ENCODE assay signal across 8 cellular contexts in the genomic region with DNA sequence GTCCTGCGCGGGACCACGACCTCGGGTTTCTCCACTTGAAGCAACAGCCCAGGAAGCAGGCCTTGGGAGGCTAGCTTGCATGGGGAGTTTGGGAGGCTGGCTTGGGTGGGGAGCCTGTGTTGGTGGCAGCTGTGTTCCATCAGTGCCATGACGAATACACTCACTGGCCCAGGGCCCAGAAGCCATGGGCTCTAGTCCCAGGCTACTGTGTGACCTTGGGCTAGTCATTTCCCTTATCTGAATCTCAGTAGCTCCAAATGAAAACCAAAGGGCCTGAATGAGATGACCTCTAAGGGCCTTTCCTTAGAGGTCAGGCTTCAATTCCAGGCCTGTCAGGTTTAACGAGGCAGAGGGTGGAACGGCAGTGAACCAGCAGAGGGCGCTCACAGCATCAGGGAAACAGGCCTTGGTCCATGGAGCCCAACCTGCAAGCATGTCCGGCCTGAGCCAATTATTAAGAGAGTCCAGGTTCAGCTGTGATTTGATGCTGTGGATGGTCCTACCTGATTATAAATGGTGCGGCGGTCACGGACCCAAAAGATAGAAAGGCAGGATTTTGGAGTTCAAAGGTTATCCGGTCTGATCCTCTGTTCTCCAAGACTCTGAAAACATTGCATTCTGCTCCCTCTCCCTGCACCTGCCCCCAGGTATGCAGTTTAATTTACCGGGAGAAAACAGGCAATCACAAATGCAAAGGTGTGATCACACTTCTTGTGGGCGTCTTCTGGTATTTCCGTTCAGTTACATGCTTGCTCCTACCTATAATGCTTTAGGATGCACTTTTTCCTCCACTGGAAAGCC. TPM values are rescaled to one million over a fixed set of nuclear protein-coding genes. Genes with fewer than 3 reads are reported as not detected.
DNase-seq lines count a peak whose midpoint lies in the region; ATAC-seq and TF ChIP-seq lines count a peak whose summit lies in the region.

No MANE protein-coding gene starts in this region.

- H3K4me2 ChIP-seq in OCI-LY7 (ENCODE audit: low read length): no peak overlapping the region

- H3K9me2 ChIP-seq in OCI-LY7 (ENCODE audit: insufficient read depth, low read length): no peaks in the 10 kb centered on the region

- H3K4me1 ChIP-seq in OCI-LY7 (ENCODE audit: insufficient read depth, low read length, poor library complexity, severe bottlenecking): no peaks in the 10 kb centered on the region

- DNase-seq in D341Med (ENCODE audit: low spot score) (peak; percentile 75), GM19240 (ENCODE audit: insufficient read length, low spot score) (peak; percentile 57), OCI-LY7 (ENCODE audit: low spot score) (peak; percentile 57), activated T-helper 1 cell treated with Interleukin-2 at 50 U/mL for 16 hours (ENCODE audit: low read depth) (peak; percentile 17), cardiac septum (ENCODE audit: low spot score) (peak; percentile 82), DMS79 treated with DMSO at 0.1 percent for 48 hours (lab: John Stamatoyannopoulos, UW) (no peak)
- peak; percentile 48 to 76 (median 55) for DNase-seq in stimulated activated CD4-positive, alpha-beta T cell treated with anti-CD3 and anti-CD28 coated beads, Interleukin-12 subunit alpha, Interleukin-12 subunit beta, amount 100 ng/mL, for 48 hours (ENCODE audit: low read depth in 2 of 3, low spot score in 1 of 3)

- no peaks in the 10 kb centered on the region for H3K79me2 ChIP-seq in OCI-LY7 (ENCODE audit: insufficient read depth, low read depth, low read length)

- no peaks in the 10 kb centered on the region for H3K9me3 ChIP-seq in OCI-LY7 (ENCODE audit: low read length)

- no TSS peak for BruUV-seq in OCI-LY7 (replicated peaks; lab: Mats Ljungman, UMichigan)

- no peak overlapping the region for H2AFZ ChIP-seq in OCI-LY7 (ENCODE audit: low read length)

- H4K20me1 ChIP-seq in OCI-LY7 (ENCODE audit: insufficient read depth, low read length): no peaks in the 10 kb centered on the region

- no peaks in the 10 kb centered on the region for H3K36me3 ChIP-seq in OCI-LY7 (ENCODE audit: insufficient read depth, low read length)

- CTCF ChIA-PET in OCI-LY7 (lab: Charles Lee; ENCODE audit: unreplicated experiment): no interaction called here

- intact Hi-C loops in OCI-LY7 (cut with micrococcal nuclease; ENCODE audit: unreplicated experiment): loop anchor here (1.0 kb wide), 1 partner anchor 27 kb away; no protein-coding TSS in a partner anchor
- intact Hi-C loops in cardiac septum (cut with DNase I): no loop called here

- POLR2A ChIA-PET in OCI-LY7 (lab: Charles Lee): no interaction called here

- ATAC-seq in HG03342 (IDR thresholded peaks at IDR 0.05; ENCODE audit: unreplicated experiment): peak; percentile 73

- H3K27ac ChIP-seq in OCI-LY7 (ENCODE audit: low read depth, low read length, poor library complexity, severe bottlenecking): no peak overlapping the region

- no peak overlapping the region for H3K4me3 ChIP-seq in OCI-LY7 (ENCODE audit: low read depth, low read length, poor library complexity, severe bottlenecking)

- peak; percentile 88 for TF ChIP-seq CTCF in OCI-LY7 (conservative IDR thresholded peaks at IDR 0.05; ENCODE audit: low read length)

RNA-seq across cellular contexts. Expression of gene PTPN5, which starts 15.9 kb away (rescaled TPM):
- total RNA-seq in OCI-LY7 (2014; rRNA removed; shearing (Covaris generic)): not detected in 2 replicates
- total RNA-seq in OCI-LY7 (2022) (not detected in 2 replicates), cardiac septum (3.8 TPM)

RNA-seq across cellular contexts. Expression of gene IGSF22, which starts 49.7 kb away (rescaled TPM):
- not detected in 2 replicates for total RNA-seq in OCI-LY7 (2014; rRNA removed; shearing (Covaris generic))
- total RNA-seq in OCI-LY7 (2022): not detected in 2 replicates
- total RNA-seq in cardiac septum: 1.1 TPM
